In genomic region chr3:17942856-17943255, GRCh38 we compare ENCODE assay signal across 22 cellular contexts.
DNase-seq lines count a peak whose midpoint lies in the region; ATAC-seq and TF ChIP-seq lines count a peak whose summit lies in the region.
"Had no signal": no experiment of that assay in that cellular context is flagged by ENCODE, and none has a peak within 500 bp of the region (broad histone marks: within the 10 kb centered on the region; RNA-seq: fewer than 3 reads in every experiment).

No MANE protein-coding gene starts in this region.

- H3K4me1 Mint-ChIP-seq in natural killer cell, result peaks cover 0 to 5% of the 10 kb centered on the region in 2 donors
- H3K4me1 Mint-ChIP-seq: central memory CD8-positive, alpha-beta T cell had no signal

- H3K4me3 ChIP-seq in fibroblast of mammary gland (ENCODE audit: control insufficient read depth, low read depth, low read length), result no peak overlapping the region
- H3K4me3 ChIP-seq in smooth muscle cell, result no peak overlapping the region
- no peak overlapping the region for H3K4me3 ChIP-seq in lower lobe of right lung
- H3K4me3 ChIP-seq: BLaER1 treated with 17β-estradiol and CSF1 and Interleukin-3, amounts not matched to agents 10 nM and 100 nM; GM12878; lung; pancreas; transverse colon had no signal

- 20% methylated on average over 2 of the region's 2 CpGs for WGBS in smooth muscle cell (ENCODE audit: low lambda C conversion rate)

- TF ChIP-seq CTCF in fibroblast of mammary gland (conservative IDR thresholded peaks at IDR 0.05; ENCODE audit: control insufficient read depth, insufficient read depth, low read depth, low read length) (no peak), smooth muscle cell (IDR thresholded peaks at IDR 0.05; ENCODE audit: borderline replicate concordance, insufficient read depth, poor library complexity, severe bottlenecking) (no peak), natural killer cell (IDR thresholded peaks at IDR 0.05) (no peak), lower lobe of right lung (IDR thresholded peaks at IDR 0.05) (no peak)

- H3K27ac Mint-ChIP-seq in natural killer cell, result no peak overlapping the region

- peaks cover 30% of the 10 kb centered on the region for H4K20me1 ChIP-seq in smooth muscle cell (ENCODE audit: low read depth)
- H4K20me1 ChIP-seq: BLaER1 treated with 17β-estradiol and CSF1 and Interleukin-3, amounts not matched to agents 10 nM and 100 nM had no signal

- H3K4me1 ChIP-seq in smooth muscle cell (ENCODE audit: low read depth) (peaks cover 23% of the 10 kb centered on the region), lower lobe of right lung (no peaks in the 10 kb centered on the region)
- H3K4me1 ChIP-seq: pancreas, transverse colon had no signal

- no peak overlapping the region for H3K4me3 Mint-ChIP-seq in natural killer cell
- H3K4me3 Mint-ChIP-seq: central memory CD8-positive, alpha-beta T cell; naive B cell had no signal

- H3K9ac ChIP-seq in smooth muscle cell (ENCODE audit: low read depth), result no peak overlapping the region
- H3K9ac ChIP-seq: BLaER1 treated with 17β-estradiol and CSF1 and Interleukin-3, amounts not matched to agents 10 nM and 100 nM had no signal

- peak overlapping the region; percentile 40 for H3K4me2 ChIP-seq in smooth muscle cell
- H3K4me2 ChIP-seq: BLaER1 treated with 17β-estradiol and CSF1 and Interleukin-3, amounts not matched to agents 10 nM and 100 nM had no signal

- H3K27me3 ChIP-seq in smooth muscle cell (ENCODE audit: low read depth) (no peaks in the 10 kb centered on the region), lower lobe of right lung (ENCODE audit: low read depth) (no peaks in the 10 kb centered on the region)
- H3K27me3 ChIP-seq: BLaER1 treated with 17β-estradiol and CSF1 and Interleukin-3, amounts not matched to agents 10 nM and 100 nM; pancreas; transverse colon had no signal

- no peak for ATAC-seq in GM18517 (IDR thresholded peaks at IDR 0.05; ENCODE audit: unreplicated experiment)
- no peak for ATAC-seq in natural killer cell
- no peak for ATAC-seq in lower lobe of right lung
- ATAC-seq: GM12878; pancreas; stimulated activated naive CD8-positive, alpha-beta T cell treated with anti-CD3 and anti-CD28 coated beads, Interleukin-15, Interleukin-2, amounts not matched to agents 100 U/mL and 50 U/mL, for 24 hours had no signal

- H3F3A ChIP-seq in smooth muscle cell (ENCODE audit: low read depth), result no peaks in the 10 kb centered on the region

- no peak overlapping the region for H2AFZ ChIP-seq in smooth muscle cell (ENCODE audit: low read depth)

- no peak overlapping the region for H3K27ac ChIP-seq in smooth muscle cell (ENCODE audit: low read depth)
- no peak overlapping the region for H3K27ac ChIP-seq in lower lobe of right lung
- H3K27ac ChIP-seq: BLaER1 treated with 17β-estradiol and CSF1 and Interleukin-3, amounts not matched to agents 10 nM and 100 nM; pancreas; transverse colon had no signal

- H3K27me3 Mint-ChIP-seq in natural killer cell (ENCODE audit: low read depth in 2 of 2), result peaks cover 12 to 35% of the 10 kb centered on the region in 2 donors

- DNase-seq in GM04504 (ENCODE audit: low read depth) (peak; percentile 12), RKO (ENCODE audit: low spot score) (peak; percentile 46), fibroblast of mammary gland (ENCODE audit: low read depth) (peak; percentile 2), smooth muscle cell (lab: John Stamatoyannopoulos, UW; ENCODE audit: unreplicated experiment) (no peak), natural killer cell (no peak), lower lobe of right lung (no peak)
- DNase-seq: activated CD4-positive, alpha-beta T cell treated with anti-CD3 and anti-CD28 coated beads for 4 hours; activated effector memory CD4-positive, alpha-beta T cell treated with Interleukin-2 at 50 U/mL for 16 hours; glutamatergic neuron; naive B cell; NCI-H1417; NCI-H526; pancreas; Right ventricle myocardium superior; stimulated activated CD4-positive, alpha-beta T cell treated with anti-CD3 and anti-CD28 coated beads, Interleukin-2, amount 100 ng/mL, for 24 hours; stimulated activated naive CD8-positive, alpha-beta T cell treated with anti-CD3 and anti-CD28 coated beads, Interleukin-15, Interleukin-2, amounts not matched to agents 100 U/mL and 50 U/mL, for 24 hours; transverse colon had no signal

- no peaks in the 10 kb centered on the region for H3K36me3 ChIP-seq in smooth muscle cell (ENCODE audit: low read depth)
- H3K36me3 ChIP-seq in lower lobe of right lung, result no peaks in the 10 kb centered on the region
- H3K36me3 ChIP-seq: BLaER1 treated with 17β-estradiol and CSF1 and Interleukin-3, amounts not matched to agents 10 nM and 100 nM; pancreas; transverse colon had no signal

- intact Hi-C loops in natural killer cell (cut with micrococcal nuclease) (no loop called here), lower lobe of right lung (cut with DNase I) (no loop called here)

- no peaks in the 10 kb centered on the region for H3K36me3 Mint-ChIP-seq in natural killer cell
- H3K36me3 Mint-ChIP-seq: naive B cell had no signal

- H3K9me3 ChIP-seq in smooth muscle cell (replicated peaks; ENCODE audit: low read depth) (no peaks in the 10 kb centered on the region), lower lobe of right lung (no peaks in the 10 kb centered on the region)
- H3K9me3 ChIP-seq: pancreas, transverse colon had no signal

- H3K9me3 Mint-ChIP-seq in natural killer cell, result no peaks in the 10 kb centered on the region
- H3K9me3 Mint-ChIP-seq: central memory CD8-positive, alpha-beta T cell; naive B cell had no signal

- H3K79me2 ChIP-seq in smooth muscle cell (ENCODE audit: low read depth), result no peaks in the 10 kb centered on the region

Comparison
In these comparisons a context has a peak if more than half of its experiments do, and no peak if none do; other contexts are left out.
1. DNase-seq: peak in GM04504 (single experiment), RKO (single experiment) and fibroblast of mammary gland (single experiment); none in smooth muscle cell (single experiment), natural killer cell (single experiment) and lower lobe of right lung (single experiment).